ENCODE assay signal across 1 cellular context in the genomic region with DNA sequence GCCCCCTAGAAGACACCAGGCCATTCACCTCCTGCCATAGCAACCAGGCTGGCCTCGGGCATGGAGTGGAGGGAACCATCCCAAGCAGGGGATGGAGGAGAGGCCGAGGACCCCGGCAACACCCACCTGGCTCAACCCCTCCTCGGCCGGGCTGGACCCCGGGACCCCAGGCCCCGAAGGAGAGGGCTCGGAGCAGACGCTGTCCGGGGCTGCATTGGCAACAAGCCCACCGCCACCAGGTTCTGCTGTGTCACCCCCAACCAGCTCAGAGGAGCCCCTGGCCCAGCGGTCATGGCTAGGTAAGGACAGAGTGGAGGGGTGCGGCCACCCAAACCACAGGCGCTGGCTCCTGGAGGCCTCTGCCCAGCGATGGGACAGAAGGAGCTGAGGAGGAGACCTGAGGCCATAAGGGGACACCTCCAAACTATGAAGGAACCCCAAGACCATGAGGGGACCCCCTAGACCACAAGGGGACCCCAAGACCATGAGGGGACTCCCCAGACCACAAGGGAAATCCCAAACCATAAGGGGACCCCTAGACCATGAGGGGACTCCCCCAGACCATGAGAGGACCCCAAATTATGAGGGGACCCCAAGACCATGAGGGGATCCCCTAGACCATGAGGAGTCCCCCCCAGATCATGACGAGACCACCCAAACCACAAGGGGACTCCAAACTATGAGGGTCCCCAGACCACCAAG.
TF ChIP-seq lines count a peak whose summit lies in the region.

No MANE protein-coding gene starts in this region.

TF ChIP-seq in H1, 55 proteins besides CTCF, POLR2A, EP300 and RAD21 (continued from another document):
- TF ChIP-seq EZH2 (IDR thresholded peaks at IDR 0.05; ENCODE audit: low read depth, low read length, severe bottlenecking): no peak
